1 cellular context compared by ENCODE assay signal in the genomic region with DNA sequence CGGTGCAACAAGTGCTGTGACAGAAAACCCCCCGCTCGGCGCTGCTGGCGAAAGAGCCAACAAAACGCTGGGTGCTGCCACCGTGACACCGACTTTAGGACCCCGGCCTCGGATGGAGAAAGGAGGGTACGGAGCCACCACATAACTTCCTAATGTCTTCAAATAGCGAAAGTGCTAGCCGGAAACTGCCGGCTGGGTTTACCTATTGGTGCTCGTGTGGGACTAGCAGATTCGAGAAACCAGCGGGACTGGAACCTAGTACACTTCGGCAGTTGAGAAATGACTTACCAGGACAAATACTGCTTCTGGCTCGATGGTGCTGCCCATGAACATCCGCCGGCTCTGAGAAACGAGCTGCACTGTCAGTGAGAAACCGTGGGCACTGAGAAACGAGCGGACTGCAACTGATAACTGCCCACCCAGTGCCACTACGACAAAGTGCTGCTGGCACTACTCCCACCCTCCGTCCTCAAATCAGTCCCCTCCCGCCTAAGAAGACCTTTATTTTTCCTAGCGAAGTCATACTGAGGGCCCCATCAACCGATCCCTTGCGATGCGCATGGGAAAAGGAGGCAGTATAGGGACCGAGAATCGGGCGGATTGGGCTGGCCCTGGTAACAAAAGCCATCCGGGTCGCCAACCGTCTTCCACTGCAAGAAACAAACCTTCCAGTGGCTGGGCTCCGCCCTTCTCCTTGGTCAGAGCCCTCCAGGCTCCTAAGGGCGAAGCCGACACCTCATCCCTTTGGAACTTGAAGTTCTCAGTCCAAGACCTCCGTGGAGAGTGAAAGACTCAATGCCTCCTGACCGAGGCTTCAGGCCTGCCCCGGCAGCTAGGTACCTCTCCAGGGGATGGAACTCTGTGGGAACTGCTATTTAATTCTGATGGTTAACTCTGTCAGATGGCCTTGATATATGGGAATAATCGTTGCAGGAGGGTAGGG.
TF ChIP-seq lines count a peak whose summit lies in the region.

No MANE protein-coding gene starts in this region.

TF ChIP-seq in HepG2, 621 proteins besides CTCF, POLR2A, EP300 and RAD21 (continued from another document and continues in another):
- TF ChIP-seq, protein P1, sequence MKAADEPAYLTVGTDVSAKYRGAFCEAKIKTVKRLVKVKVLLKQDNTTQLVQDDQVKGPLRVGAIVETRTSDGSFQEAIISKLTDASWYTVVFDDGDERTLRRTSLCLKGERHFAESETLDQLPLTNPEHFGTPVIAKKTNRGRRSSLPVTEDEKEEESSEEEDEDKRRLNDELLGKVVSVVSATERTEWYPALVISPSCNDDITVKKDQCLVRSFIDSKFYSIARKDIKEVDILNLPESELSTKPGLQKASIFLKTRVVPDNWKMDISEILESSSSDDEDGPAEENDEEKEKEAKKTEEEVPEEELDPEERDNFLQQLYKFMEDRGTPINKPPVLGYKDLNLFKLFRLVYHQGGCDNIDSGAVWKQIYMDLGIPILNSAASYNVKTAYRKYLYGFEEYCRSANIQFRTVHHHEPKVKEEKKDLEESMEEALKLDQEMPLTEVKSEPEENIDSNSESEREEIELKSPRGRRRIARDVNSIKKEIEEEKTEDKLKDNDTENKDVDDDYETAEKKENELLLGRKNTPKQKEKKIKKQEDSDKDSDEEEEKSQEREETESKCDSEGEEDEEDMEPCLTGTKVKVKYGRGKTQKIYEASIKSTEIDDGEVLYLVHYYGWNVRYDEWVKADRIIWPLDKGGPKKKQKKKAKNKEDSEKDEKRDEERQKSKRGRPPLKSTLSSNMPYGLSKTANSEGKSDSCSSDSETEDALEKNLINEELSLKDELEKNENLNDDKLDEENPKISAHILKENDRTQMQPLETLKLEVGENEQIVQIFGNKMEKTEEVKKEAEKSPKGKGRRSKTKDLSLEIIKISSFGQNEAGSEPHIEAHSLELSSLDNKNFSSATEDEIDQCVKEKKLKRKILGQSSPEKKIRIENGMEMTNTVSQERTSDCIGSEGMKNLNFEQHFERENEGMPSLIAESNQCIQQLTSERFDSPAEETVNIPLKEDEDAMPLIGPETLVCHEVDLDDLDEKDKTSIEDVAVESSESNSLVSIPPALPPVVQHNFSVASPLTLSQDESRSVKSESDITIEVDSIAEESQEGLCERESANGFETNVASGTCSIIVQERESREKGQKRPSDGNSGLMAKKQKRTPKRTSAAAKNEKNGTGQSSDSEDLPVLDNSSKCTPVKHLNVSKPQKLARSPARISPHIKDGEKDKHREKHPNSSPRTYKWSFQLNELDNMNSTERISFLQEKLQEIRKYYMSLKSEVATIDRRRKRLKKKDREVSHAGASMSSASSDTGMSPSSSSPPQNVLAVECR (CRISPR knock-in tag; IDR thresholded peaks at IDR 0.05; ENCODE audit: borderline replicate concordance): peak; percentile 82
- TF ChIP-seq HDAC2 (CRISPR knock-in tag; IDR thresholded peaks at IDR 0.05) (no peak; the same call in 1 of the 2 replicates), GLI4 (CRISPR knock-in tag; IDR thresholded peaks at IDR 0.05; ENCODE audit: borderline replicate concordance) (no peak), KLF6 (CRISPR knock-in tag; IDR thresholded peaks at IDR 0.05) (peak; percentile 80; the same call in 1 of the 2 replicates), CENPT (CRISPR knock-in tag; IDR thresholded peaks at IDR 0.05; ENCODE audit: low read depth) (no peak), THYN1 (CRISPR knock-in tag; IDR thresholded peaks at IDR 0.05; ENCODE audit: borderline replicate concordance, low read depth) (0 out of 2 replicates have a peak, but pooled peaks have one; percentile 38), ZNF709 (CRISPR knock-in tag; IDR thresholded peaks at IDR 0.05) (peak; percentile 53), TOE1 (CRISPR knock-in tag; IDR thresholded peaks at IDR 0.05) (0 out of 2 replicates have a peak, but pooled peaks have one; percentile 28), ZNF652 (CRISPR knock-in tag; IDR thresholded peaks at IDR 0.05; ENCODE audit: borderline replicate concordance, low read depth) (no peak; the same call in 1 of the 2 replicates), ZNF670 (CRISPR knock-in tag; IDR thresholded peaks at IDR 0.05; ENCODE audit: borderline replicate concordance) (no peak), ZNF292 (CRISPR knock-in tag; IDR thresholded peaks at IDR 0.05; ENCODE audit: borderline replicate concordance, low read depth) (peak; percentile 31; the same call in 1 of the 2 replicates), ZNF746 (CRISPR knock-in tag; IDR thresholded peaks at IDR 0.05) (peak; percentile 55), SUZ12 (IDR thresholded peaks at IDR 0.05; ENCODE audit: low read depth, low read length) (no peak), KAT8 (CRISPR knock-in tag; IDR thresholded peaks at IDR 0.05) (peak; percentile 89; the same call in 1 of the 2 replicates), ZNF446 (CRISPR knock-in tag; IDR thresholded peaks at IDR 0.05) (no peak; the same call in 1 of the 2 replicates), GABPA (IDR thresholded peaks at IDR 0.05; ENCODE audit: low read depth, low read length) (peak; percentile 49), GABPA (CRISPR knock-in tag; IDR thresholded peaks at IDR 0.05; ENCODE audit: low read depth) (peak; percentile 89), RARA (CRISPR knock-in tag; IDR thresholded peaks at IDR 0.05) (peak; percentile 38; the same call in 1 of the 2 replicates)
- TF ChIP-seq, protein P2, sequence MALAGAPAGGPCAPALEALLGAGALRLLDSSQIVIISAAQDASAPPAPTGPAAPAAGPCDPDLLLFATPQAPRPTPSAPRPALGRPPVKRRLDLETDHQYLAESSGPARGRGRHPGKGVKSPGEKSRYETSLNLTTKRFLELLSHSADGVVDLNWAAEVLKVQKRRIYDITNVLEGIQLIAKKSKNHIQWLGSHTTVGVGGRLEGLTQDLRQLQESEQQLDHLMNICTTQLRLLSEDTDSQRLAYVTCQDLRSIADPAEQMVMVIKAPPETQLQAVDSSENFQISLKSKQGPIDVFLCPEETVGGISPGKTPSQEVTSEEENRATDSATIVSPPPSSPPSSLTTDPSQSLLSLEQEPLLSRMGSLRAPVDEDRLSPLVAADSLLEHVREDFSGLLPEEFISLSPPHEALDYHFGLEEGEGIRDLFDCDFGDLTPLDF (CRISPR knock-in tag; IDR thresholded peaks at IDR 0.05): no peak
- TF ChIP-seq, protein P3, sequence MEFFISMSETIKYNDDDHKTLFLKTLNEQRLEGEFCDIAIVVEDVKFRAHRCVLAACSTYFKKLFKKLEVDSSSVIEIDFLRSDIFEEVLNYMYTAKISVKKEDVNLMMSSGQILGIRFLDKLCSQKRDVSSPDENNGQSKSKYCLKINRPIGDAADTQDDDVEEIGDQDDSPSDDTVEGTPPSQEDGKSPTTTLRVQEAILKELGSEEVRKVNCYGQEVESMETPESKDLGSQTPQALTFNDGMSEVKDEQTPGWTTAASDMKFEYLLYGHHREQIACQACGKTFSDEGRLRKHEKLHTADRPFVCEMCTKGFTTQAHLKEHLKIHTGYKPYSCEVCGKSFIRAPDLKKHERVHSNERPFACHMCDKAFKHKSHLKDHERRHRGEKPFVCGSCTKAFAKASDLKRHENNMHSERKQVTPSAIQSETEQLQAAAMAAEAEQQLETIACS (CRISPR knock-in tag; IDR thresholded peaks at IDR 0.05): no peak
- TF ChIP-seq, protein P4, sequence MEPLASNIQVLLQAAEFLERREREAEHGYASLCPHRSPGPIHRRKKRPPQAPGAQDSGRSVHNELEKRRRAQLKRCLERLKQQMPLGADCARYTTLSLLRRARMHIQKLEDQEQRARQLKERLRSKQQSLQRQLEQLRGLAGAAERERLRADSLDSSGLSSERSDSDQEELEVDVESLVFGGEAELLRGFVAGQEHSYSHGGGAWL (CRISPR knock-in tag; IDR thresholded peaks at IDR 0.05): no peak
- TF ChIP-seq, protein P5, sequence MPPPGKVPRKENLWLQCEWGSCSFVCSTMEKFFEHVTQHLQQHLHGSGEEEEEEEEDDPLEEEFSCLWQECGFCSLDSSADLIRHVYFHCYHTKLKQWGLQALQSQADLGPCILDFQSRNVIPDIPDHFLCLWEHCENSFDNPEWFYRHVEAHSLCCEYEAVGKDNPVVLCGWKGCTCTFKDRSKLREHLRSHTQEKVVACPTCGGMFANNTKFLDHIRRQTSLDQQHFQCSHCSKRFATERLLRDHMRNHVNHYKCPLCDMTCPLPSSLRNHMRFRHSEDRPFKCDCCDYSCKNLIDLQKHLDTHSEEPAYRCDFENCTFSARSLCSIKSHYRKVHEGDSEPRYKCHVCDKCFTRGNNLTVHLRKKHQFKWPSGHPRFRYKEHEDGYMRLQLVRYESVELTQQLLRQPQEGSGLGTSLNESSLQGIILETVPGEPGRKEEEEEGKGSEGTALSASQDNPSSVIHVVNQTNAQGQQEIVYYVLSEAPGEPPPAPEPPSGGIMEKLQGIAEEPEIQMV (CRISPR knock-in tag; IDR thresholded peaks at IDR 0.05; ENCODE audit: low read depth): no peak
- TF ChIP-seq, protein P6, sequence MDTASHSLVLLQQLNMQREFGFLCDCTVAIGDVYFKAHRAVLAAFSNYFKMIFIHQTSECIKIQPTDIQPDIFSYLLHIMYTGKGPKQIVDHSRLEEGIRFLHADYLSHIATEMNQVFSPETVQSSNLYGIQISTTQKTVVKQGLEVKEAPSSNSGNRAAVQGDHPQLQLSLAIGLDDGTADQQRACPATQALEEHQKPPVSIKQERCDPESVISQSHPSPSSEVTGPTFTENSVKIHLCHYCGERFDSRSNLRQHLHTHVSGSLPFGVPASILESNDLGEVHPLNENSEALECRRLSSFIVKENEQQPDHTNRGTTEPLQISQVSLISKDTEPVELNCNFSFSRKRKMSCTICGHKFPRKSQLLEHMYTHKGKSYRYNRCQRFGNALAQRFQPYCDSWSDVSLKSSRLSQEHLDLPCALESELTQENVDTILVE (CRISPR knock-in tag; IDR thresholded peaks at IDR 0.05): peak; percentile 73; the same call in 1 of the 2 replicates
- TF ChIP-seq, protein P7, sequence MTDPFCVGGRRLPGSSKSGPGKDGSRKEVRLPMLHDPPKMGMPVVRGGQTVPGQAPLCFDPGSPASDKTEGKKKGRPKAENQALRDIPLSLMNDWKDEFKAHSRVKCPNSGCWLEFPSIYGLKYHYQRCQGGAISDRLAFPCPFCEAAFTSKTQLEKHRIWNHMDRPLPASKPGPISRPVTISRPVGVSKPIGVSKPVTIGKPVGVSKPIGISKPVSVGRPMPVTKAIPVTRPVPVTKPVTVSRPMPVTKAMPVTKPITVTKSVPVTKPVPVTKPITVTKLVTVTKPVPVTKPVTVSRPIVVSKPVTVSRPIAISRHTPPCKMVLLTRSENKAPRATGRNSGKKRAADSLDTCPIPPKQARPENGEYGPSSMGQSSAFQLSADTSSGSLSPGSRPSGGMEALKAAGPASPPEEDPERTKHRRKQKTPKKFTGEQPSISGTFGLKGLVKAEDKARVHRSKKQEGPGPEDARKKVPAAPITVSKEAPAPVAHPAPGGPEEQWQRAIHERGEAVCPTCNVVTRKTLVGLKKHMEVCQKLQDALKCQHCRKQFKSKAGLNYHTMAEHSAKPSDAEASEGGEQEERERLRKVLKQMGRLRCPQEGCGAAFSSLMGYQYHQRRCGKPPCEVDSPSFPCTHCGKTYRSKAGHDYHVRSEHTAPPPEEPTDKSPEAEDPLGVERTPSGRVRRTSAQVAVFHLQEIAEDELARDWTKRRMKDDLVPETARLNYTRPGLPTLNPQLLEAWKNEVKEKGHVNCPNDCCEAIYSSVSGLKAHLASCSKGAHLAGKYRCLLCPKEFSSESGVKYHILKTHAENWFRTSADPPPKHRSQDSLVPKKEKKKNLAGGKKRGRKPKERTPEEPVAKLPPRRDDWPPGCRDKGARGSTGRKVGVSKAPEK (CRISPR knock-in tag; IDR thresholded peaks at IDR 0.05; ENCODE audit: borderline replicate concordance): no peak
- TF ChIP-seq, protein P8, sequence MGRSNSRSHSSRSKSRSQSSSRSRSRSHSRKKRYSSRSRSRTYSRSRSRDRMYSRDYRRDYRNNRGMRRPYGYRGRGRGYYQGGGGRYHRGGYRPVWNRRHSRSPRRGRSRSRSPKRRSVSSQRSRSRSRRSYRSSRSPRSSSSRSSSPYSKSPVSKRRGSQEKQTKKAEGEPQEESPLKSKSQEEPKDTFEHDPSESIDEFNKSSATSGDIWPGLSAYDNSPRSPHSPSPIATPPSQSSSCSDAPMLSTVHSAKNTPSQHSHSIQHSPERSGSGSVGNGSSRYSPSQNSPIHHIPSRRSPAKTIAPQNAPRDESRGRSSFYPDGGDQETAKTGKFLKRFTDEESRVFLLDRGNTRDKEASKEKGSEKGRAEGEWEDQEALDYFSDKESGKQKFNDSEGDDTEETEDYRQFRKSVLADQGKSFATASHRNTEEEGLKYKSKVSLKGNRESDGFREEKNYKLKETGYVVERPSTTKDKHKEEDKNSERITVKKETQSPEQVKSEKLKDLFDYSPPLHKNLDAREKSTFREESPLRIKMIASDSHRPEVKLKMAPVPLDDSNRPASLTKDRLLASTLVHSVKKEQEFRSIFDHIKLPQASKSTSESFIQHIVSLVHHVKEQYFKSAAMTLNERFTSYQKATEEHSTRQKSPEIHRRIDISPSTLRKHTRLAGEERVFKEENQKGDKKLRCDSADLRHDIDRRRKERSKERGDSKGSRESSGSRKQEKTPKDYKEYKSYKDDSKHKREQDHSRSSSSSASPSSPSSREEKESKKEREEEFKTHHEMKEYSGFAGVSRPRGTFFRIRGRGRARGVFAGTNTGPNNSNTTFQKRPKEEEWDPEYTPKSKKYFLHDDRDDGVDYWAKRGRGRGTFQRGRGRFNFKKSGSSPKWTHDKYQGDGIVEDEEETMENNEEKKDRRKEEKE (IDR thresholded peaks at IDR 0.05): no peak
- TF ChIP-seq, protein P9, sequence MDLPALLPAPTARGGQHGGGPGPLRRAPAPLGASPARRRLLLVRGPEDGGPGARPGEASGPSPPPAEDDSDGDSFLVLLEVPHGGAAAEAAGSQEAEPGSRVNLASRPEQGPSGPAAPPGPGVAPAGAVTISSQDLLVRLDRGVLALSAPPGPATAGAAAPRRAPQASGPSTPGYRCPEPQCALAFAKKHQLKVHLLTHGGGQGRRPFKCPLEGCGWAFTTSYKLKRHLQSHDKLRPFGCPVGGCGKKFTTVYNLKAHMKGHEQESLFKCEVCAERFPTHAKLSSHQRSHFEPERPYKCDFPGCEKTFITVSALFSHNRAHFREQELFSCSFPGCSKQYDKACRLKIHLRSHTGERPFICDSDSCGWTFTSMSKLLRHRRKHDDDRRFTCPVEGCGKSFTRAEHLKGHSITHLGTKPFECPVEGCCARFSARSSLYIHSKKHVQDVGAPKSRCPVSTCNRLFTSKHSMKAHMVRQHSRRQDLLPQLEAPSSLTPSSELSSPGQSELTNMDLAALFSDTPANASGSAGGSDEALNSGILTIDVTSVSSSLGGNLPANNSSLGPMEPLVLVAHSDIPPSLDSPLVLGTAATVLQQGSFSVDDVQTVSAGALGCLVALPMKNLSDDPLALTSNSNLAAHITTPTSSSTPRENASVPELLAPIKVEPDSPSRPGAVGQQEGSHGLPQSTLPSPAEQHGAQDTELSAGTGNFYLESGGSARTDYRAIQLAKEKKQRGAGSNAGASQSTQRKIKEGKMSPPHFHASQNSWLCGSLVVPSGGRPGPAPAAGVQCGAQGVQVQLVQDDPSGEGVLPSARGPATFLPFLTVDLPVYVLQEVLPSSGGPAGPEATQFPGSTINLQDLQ (CRISPR knock-in tag; IDR thresholded peaks at IDR 0.05): no peak; the same call in 1 of the 2 replicates
- TF ChIP-seq, protein P10, sequence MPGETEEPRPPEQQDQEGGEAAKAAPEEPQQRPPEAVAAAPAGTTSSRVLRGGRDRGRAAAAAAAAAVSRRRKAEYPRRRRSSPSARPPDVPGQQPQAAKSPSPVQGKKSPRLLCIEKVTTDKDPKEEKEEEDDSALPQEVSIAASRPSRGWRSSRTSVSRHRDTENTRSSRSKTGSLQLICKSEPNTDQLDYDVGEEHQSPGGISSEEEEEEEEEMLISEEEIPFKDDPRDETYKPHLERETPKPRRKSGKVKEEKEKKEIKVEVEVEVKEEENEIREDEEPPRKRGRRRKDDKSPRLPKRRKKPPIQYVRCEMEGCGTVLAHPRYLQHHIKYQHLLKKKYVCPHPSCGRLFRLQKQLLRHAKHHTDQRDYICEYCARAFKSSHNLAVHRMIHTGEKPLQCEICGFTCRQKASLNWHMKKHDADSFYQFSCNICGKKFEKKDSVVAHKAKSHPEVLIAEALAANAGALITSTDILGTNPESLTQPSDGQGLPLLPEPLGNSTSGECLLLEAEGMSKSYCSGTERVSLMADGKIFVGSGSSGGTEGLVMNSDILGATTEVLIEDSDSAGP (CRISPR knock-in tag; IDR thresholded peaks at IDR 0.05; ENCODE audit: borderline replicate concordance): peak; percentile 62; the same call in 1 of the 2 replicates
